In genomic region chr17:19311421-19312215, GRCh38 we compare ENCODE assay signal across 15 cellular contexts. TPM values are rescaled to one million over a fixed set of nuclear protein-coding genes. Genes with fewer than 3 reads are reported as not detected.
DNase-seq lines count a peak whose midpoint lies in the region; TF ChIP-seq lines count a peak whose summit lies in the region.
"Had no signal": no experiment of that assay in that cellular context is flagged by ENCODE, and none has a peak within 500 bp of the region (broad histone marks: within the 10 kb centered on the region; RNA-seq: fewer than 3 reads in every experiment).

No MANE protein-coding gene starts in this region.

- no peak overlapping the region for H3K27ac ChIP-seq in endodermal cell (ENCODE audit: low read depth, low read length)

- no peaks in the 10 kb centered on the region for H3K27me3 Mint-ChIP-seq in endodermal cell (ENCODE audit: insufficient read depth)
- no peaks in the 10 kb centered on the region for H3K27me3 Mint-ChIP-seq in neural crest cell (ENCODE audit: low read depth)
- H3K27me3 Mint-ChIP-seq in activated T-helper 2 cell treated with anti-CD3 and anti-CD28 coated beads, Interferon-gamma antibody, Interleukin-2, Interleukin-4, amounts not matched to agents 10 μg/mL and 5 μg/mL and 100 μg/mL, durations not matched to agents 14 hours and 24 hours and 36 hours (ENCODE audit: low read depth), result peaks cover 8% of the 10 kb centered on the region
- H3K27me3 Mint-ChIP-seq: B cell, IgD-negative memory B cell had no signal

- H3K36me3 Mint-ChIP-seq in endodermal cell (ENCODE audit: low read depth) (peaks cover 44% of the 10 kb centered on the region), neural crest cell (ENCODE audit: low read depth) (peaks cover 10% of the 10 kb centered on the region)
- peaks cover 7% of the 10 kb centered on the region for H3K36me3 Mint-ChIP-seq in activated T-helper 2 cell treated with anti-CD3 and anti-CD28 coated beads, Interferon-gamma antibody, Interleukin-2, Interleukin-4, amounts not matched to agents 10 μg/mL and 5 μg/mL and 100 μg/mL, durations not matched to agents 14 hours and 24 hours and 36 hours (ENCODE audit: low read depth)

- 96% methylated on average over 6 of the region's 6 CpGs; no CpG with 5 or more reads in 1 of the 2 experiments for WGBS in endodermal cell (ENCODE audit: insufficient coverage in 1 of 2, insufficient read length in 1 of 2), 2 experiments

- no peak overlapping the region for H3K4me3 Mint-ChIP-seq in endodermal cell
- no peak overlapping the region for H3K4me3 Mint-ChIP-seq in neural crest cell
- no peak overlapping the region for H3K4me3 Mint-ChIP-seq in activated T-helper 2 cell treated with anti-CD3 and anti-CD28 coated beads, Interferon-gamma antibody, Interleukin-2, Interleukin-4, amounts not matched to agents 10 μg/mL and 5 μg/mL and 100 μg/mL, durations not matched to agents 14 hours and 24 hours and 36 hours (ENCODE audit: low read depth)
- H3K4me3 Mint-ChIP-seq: activated CD4-positive, alpha-beta T cell treated with anti-CD3 and anti-CD28 coated beads, Interleukin-2, amount 10 ng/mL, durations not matched to agents 7 days and 5 days; B cell; IgD-negative memory B cell; naive B cell; T-helper 17 cell had no signal

- TF ChIP-seq CTCF in endodermal cell (conservative IDR thresholded peaks at IDR 0.05), result no peak
- TF ChIP-seq CTCF in neural crest cell (conservative IDR thresholded peaks at IDR 0.05), result no peak
- TF ChIP-seq CTCF in BE2C (IDR thresholded peaks at IDR 0.05; ENCODE audit: low read depth, low read length), result no peak

- H3K9me3 Mint-ChIP-seq in endodermal cell, result no peaks in the 10 kb centered on the region
- H3K9me3 Mint-ChIP-seq in neural crest cell, result no peaks in the 10 kb centered on the region
- H3K9me3 Mint-ChIP-seq in activated T-helper 2 cell treated with anti-CD3 and anti-CD28 coated beads, Interferon-gamma antibody, Interleukin-2, Interleukin-4, amounts not matched to agents 10 μg/mL and 5 μg/mL and 100 μg/mL, durations not matched to agents 14 hours and 24 hours and 36 hours, result no peaks in the 10 kb centered on the region
- H3K9me3 Mint-ChIP-seq: activated CD4-positive, alpha-beta T cell treated with anti-CD3 and anti-CD28 coated beads, Interleukin-2, amount 10 ng/mL, durations not matched to agents 7 days and 5 days; IgD-negative memory B cell; naive B cell had no signal

- H3K4me1 Mint-ChIP-seq in endodermal cell (peaks cover 5% of the 10 kb centered on the region), neural crest cell (peaks cover 52% of the 10 kb centered on the region)
- peaks cover 18% of the 10 kb centered on the region for H3K4me1 Mint-ChIP-seq in activated T-helper 2 cell treated with anti-CD3 and anti-CD28 coated beads, Interferon-gamma antibody, Interleukin-2, Interleukin-4, amounts not matched to agents 10 μg/mL and 5 μg/mL and 100 μg/mL, durations not matched to agents 14 hours and 24 hours and 36 hours (ENCODE audit: low read depth)

- H3K36me3 ChIP-seq in endodermal cell (ENCODE audit: control insufficient read depth, insufficient read depth, low read length) (peaks cover 41% of the 10 kb centered on the region), BE2C (no peaks in the 10 kb centered on the region)

- H3K27ac Mint-ChIP-seq in endodermal cell (no peak overlapping the region), neural crest cell (ENCODE audit: unreplicated experiment) (peak overlapping the region; percentile 81)
- H3K27ac Mint-ChIP-seq in activated T-helper 2 cell treated with anti-CD3 and anti-CD28 coated beads, Interferon-gamma antibody, Interleukin-2, Interleukin-4, amounts not matched to agents 10 μg/mL and 5 μg/mL and 100 μg/mL, durations not matched to agents 14 hours and 24 hours and 36 hours, result no peak overlapping the region
- H3K27ac Mint-ChIP-seq: activated CD4-positive, alpha-beta T cell treated with anti-CD3 and anti-CD28 coated beads, Interleukin-2, amount 10 ng/mL, durations not matched to agents 7 days and 5 days; B cell; T-helper 17 cell had no signal

- H3K4me1 ChIP-seq in endodermal cell (ENCODE audit: control insufficient read depth, insufficient read depth, low read length) (no peaks in the 10 kb centered on the region), BE2C (no peaks in the 10 kb centered on the region)

- H3K4me3 ChIP-seq in endodermal cell (ENCODE audit: low read length), result no peak overlapping the region
- no peak overlapping the region for H3K4me3 ChIP-seq in BE2C (ENCODE audit: low read depth, low read length)
- H3K4me3 ChIP-seq: esophagus squamous epithelium had no signal

- H3K9ac ChIP-seq in endodermal cell (ENCODE audit: extremely low read depth, low read length, poor library complexity, severe bottlenecking), result no peak overlapping the region

- intact Hi-C loops in activated T-helper 2 cell treated with anti-CD3 and anti-CD28 coated beads, Interferon-gamma antibody, Interleukin-2, Interleukin-4, amounts not matched to agents 10 μg/mL and 5 μg/mL and 100 μg/mL, durations not matched to agents 14 hours and 24 hours and 36 hours (cut with micrococcal nuclease), result no loop called here

- H3K27me3 ChIP-seq in endodermal cell (ENCODE audit: control insufficient read depth, insufficient read depth, low read length, poor library complexity, severe bottlenecking), result no peaks in the 10 kb centered on the region
- H3K27me3 ChIP-seq in BE2C, result no peaks in the 10 kb centered on the region
- H3K27me3 ChIP-seq: esophagus squamous epithelium had no signal

- DNase-seq in AG20443 (ENCODE audit: low spot score), result peak; percentile 25
- DNase-seq in MV-4-11 (lab: John Stamatoyannopoulos, UW), result peak; percentile 87
- DNase-seq in endodermal cell, result peak; percentile 13
- DNase-seq in neural crest cell (ENCODE audit: low read depth, low spot score), result no peak
- no peak for DNase-seq in BE2C
- no peak for DNase-seq in NCI-H226
- no peak for DNase-seq in stimulated activated naive CD4-positive, alpha-beta T cell treated with Interleukin-2 at 50 U/mL for 16 hours (lab: John Stamatoyannopoulos, UW)
- DNase-seq in activated T-helper 2 cell treated with anti-CD3 and anti-CD28 coated beads, Interferon-gamma antibody, Interleukin-2, Interleukin-4, amounts not matched to agents 10 μg/mL and 5 μg/mL and 100 μg/mL, durations not matched to agents 14 hours and 24 hours and 36 hours (ENCODE audit: low spot score), result no peak
- DNase-seq: activated CD4-positive, alpha-beta T cell treated with anti-CD3 and anti-CD28 coated beads, Interleukin-2, amount 10 ng/mL, durations not matched to agents 7 days and 5 days; esophagus squamous epithelium; naive B cell; OCI-M1; T-helper 17 cell had no signal

- H3K9me3 ChIP-seq in endodermal cell (ENCODE audit: control insufficient read depth, low read length) (no peaks in the 10 kb centered on the region), BE2C (no peaks in the 10 kb centered on the region)
- H3K9me3 ChIP-seq: esophagus squamous epithelium had no signal

RNA-seq across cellular contexts. Expression of gene B9D1, which starts 50.9 kb away (rescaled TPM):
- total RNA-seq in endodermal cell (10 to 100 TPM; 37.7 to 42.8 TPM), neural crest cell (15.4 and 17.9 TPM in 2 replicates)
- polyA plus RNA-seq in endodermal cell (2013, experiment 1 of 2), result 28.5 TPM
- polyA plus RNA-seq in endodermal cell (2013, experiment 2 of 2), result 25.0 TPM
- 4.8 TPM for polyA plus RNA-seq in BE2C (2012; ENCODE audit: insufficient read depth, insufficient read length, low read depth)
- 6.7 TPM in 2 replicates for total RNA-seq in activated T-helper 2 cell treated with anti-CD3 and anti-CD28 coated beads, Interferon-gamma antibody, Interleukin-2, Interleukin-4, amounts not matched to agents 10 μg/mL and 5 μg/mL and 100 μg/mL, durations not matched to agents 14 hours and 24 hours and 36 hours

Comparison
In these comparisons a context has a peak if more than half of its experiments do, and no peak if none do; other contexts are left out.
1. DNase-seq: peak in AG20443 (single experiment), MV-4-11 (single experiment) and endodermal cell (single experiment); none in neural crest cell (single experiment), BE2C (single experiment), NCI-H226 (single experiment), stimulated activated naive CD4-positive, alpha-beta T cell treated with Interleukin-2 at 50 U/mL for 16 hours (single experiment) and activated T-helper 2 cell treated with anti-CD3 and anti-CD28 coated beads, Interferon-gamma antibody, Interleukin-2, Interleukin-4, amounts not matched to agents 10 μg/mL and 5 μg/mL and 100 μg/mL, durations not matched to agents 14 hours and 24 hours and 36 hours (single experiment).